15 cellular contexts compared by ENCODE assay signal in the genomic region with DNA sequence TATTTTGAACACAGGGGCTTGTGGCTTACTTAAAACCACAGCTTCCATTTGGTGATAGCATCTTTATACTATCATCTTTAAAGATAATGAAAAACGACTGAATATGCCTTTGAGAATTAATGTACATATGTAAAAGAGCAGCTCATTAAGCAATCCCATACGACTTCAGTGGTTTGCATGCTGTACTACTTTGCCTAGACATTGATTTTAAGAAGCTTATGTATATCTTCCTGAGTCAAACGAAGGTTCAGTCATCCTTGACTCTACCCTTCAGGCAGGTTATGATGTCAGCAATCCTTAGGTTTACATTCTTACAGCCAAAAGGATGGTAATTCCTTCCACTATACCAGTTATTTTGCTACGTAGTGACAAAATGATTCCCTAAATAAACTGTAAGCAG. TPM values are rescaled to one million over a fixed set of nuclear protein-coding genes. Genes with fewer than 3 reads are reported as not detected.
DNase-seq lines count a peak whose midpoint lies in the region; ATAC-seq and TF ChIP-seq lines count a peak whose summit lies in the region.
"Had no signal": no experiment of that assay in that cellular context is flagged by ENCODE, and none has a peak within 500 bp of the region (broad histone marks: within the 10 kb centered on the region; RNA-seq: fewer than 3 reads in every experiment).

No MANE protein-coding gene starts in this region.

- no peak overlapping the region for H2AFZ ChIP-seq in MM.1S (ENCODE audit: low read length)

- H3K4me2 ChIP-seq in MM.1S (ENCODE audit: low read depth, low read length) = no peak overlapping the region

- no peak overlapping the region for H3K9ac ChIP-seq in MM.1S (ENCODE audit: low read length)

- H3K27ac Mint-ChIP-seq in CD4-positive, alpha-beta memory T cell = peak overlapping the region in 4 of 7 donors; percentile 20 to 84 (median 44)
- H3K27ac Mint-ChIP-seq in activated B cell treated with CpG ODN at 0.5 μM for 24 hours (peak overlapping the region; percentile 8), memory B cell (peak overlapping the region; percentile 69)

- POLR2A ChIA-PET in CD4-positive, alpha-beta memory T cell (lab: Charles Lee; ENCODE audit: partially characterized antibody) = interaction anchor here (0.9 to 4.0 kb wide), 4 partner anchors 15 to 127 kb away, joined by 3 to 18 read pairs (median 3); partner anchors contain the start of genes AKAP8 and AKAP8L
- POLR2A ChIA-PET in HEK293 (lab: Yijun Ruan, JAX) (interaction anchor here (1.3 kb wide), 1 partner anchor 9 kb away, joined by 3 read pairs; no protein-coding TSS in a partner anchor), activated B cell treated with CpG ODN at 0.5 μM for 24 hours (lab: Charles Lee) (interaction anchor here (1.4 kb wide), 1 partner anchor 42 kb away, joined by 11 read pairs; no protein-coding TSS in a partner anchor)

- TF ChIP-seq CTCF in HEK293 (tag by site-specific recombination; IDR thresholded peaks at IDR 0.05) (no peak), activated B cell treated with CpG ODN at 0.5 μM for 24 hours (IDR thresholded peaks at IDR 0.05) (no peak), MM.1S (IDR thresholded peaks at IDR 0.05; ENCODE audit: low read length) (no peak)

- no peaks in the 10 kb centered on the region for H3K9me3 Mint-ChIP-seq in CD4-positive, alpha-beta memory T cell
- H3K9me3 Mint-ChIP-seq in activated B cell treated with CpG ODN at 0.5 μM for 24 hours (no peaks in the 10 kb centered on the region), memory B cell (no peaks in the 10 kb centered on the region)
- H3K9me3 Mint-ChIP-seq: neural crest cell had no signal

- peaks cover 45% of the 10 kb centered on the region for H3F3A ChIP-seq in MM.1S (ENCODE audit: insufficient read depth, low read length)

- H4K20me1 ChIP-seq in MM.1S (ENCODE audit: insufficient read depth, low read length) = peaks cover 78% of the 10 kb centered on the region

- no peaks in the 10 kb centered on the region for H3K27me3 Mint-ChIP-seq in CD4-positive, alpha-beta memory T cell
- H3K27me3 Mint-ChIP-seq in activated B cell treated with CpG ODN at 0.5 μM for 24 hours = no peaks in the 10 kb centered on the region
- no peaks in the 10 kb centered on the region for H3K27me3 Mint-ChIP-seq in memory B cell

- no peak overlapping the region for H3K27ac ChIP-seq in CD4-positive, alpha-beta memory T cell (ENCODE audit: low read depth, low read length)
- H3K27ac ChIP-seq in HEK293 (ENCODE audit: extremely low read depth, low read depth, low read length) (no peak overlapping the region), MM.1S (ENCODE audit: low read length) (no peak overlapping the region)

- H3K9me3 ChIP-seq in CD4-positive, alpha-beta memory T cell (ENCODE audit: control insufficient read depth in 1 of 2, low read length in 2 of 2) = no peaks in the 10 kb centered on the region
- no peaks in the 10 kb centered on the region for H3K9me3 ChIP-seq in HEK293 (ENCODE audit: control insufficient read depth, insufficient read depth, low read depth, low read length)
- H3K9me3 ChIP-seq in MM.1S (replicated peaks; ENCODE audit: insufficient read depth, low read length) = no peaks in the 10 kb centered on the region

- intact Hi-C loops in CD4-positive, alpha-beta memory T cell (cut with micrococcal nuclease) = loop anchor here (5.0 kb wide), 1 partner anchor 41 kb away; the partner anchor contains the start of gene BRD4
- intact Hi-C loops in activated B cell treated with CpG ODN at 0.5 μM for 24 hours (cut with micrococcal nuclease) = no loop called here

- H3K79me2 ChIP-seq in MM.1S (ENCODE audit: low read length) = peaks cover 96% of the 10 kb centered on the region

- H3K36me3 Mint-ChIP-seq in CD4-positive, alpha-beta memory T cell = peaks cover 4 to 11% of the 10 kb centered on the region in 2 donors
- H3K36me3 Mint-ChIP-seq in activated B cell treated with CpG ODN at 0.5 μM for 24 hours (ENCODE audit: low read depth) (peaks cover 19% of the 10 kb centered on the region), memory B cell (peaks cover 4% of the 10 kb centered on the region)

- H3K4me1 ChIP-seq in CD4-positive, alpha-beta memory T cell (ENCODE audit: insufficient read depth, low read length) = peaks cover 96% of the 10 kb centered on the region
- H3K4me1 ChIP-seq in HEK293 (ENCODE audit: control insufficient read depth, insufficient read depth, low read length) (peaks cover 57% of the 10 kb centered on the region), MM.1S (ENCODE audit: low read length) (peaks cover 70% of the 10 kb centered on the region)

- DNase-seq in CD4-positive, alpha-beta memory T cell = no peak
- DNase-seq in activated B cell treated with CpG ODN at 0.5 μM for 24 hours (no peak), memory B cell (ENCODE audit: low spot score in 2 of 2) (no peak), MM.1S (no peak)
- DNase-seq: aorta; KG1; NCI-H2081 treated with DMSO at 0.1 percent for 48 hours; NK-92 treated with Interleukin-12 subunit alpha and Interleukin-12 subunit beta, amount 100 ng/mL, for 24 hours had no signal

- peak overlapping the region in 7 of 8 donors; percentile 3 to 87 (median 49) for H3K4me3 Mint-ChIP-seq in CD4-positive, alpha-beta memory T cell
- peak overlapping the region; percentile 2 for H3K4me3 Mint-ChIP-seq in activated B cell treated with CpG ODN at 0.5 μM for 24 hours
- no peak overlapping the region for H3K4me3 Mint-ChIP-seq in memory B cell
- H3K4me3 Mint-ChIP-seq: neural crest cell had no signal

- H3K36me3 ChIP-seq in CD4-positive, alpha-beta memory T cell (ENCODE audit: insufficient read depth, low read length) = no peaks in the 10 kb centered on the region
- peaks cover 0 to 6% of the 10 kb centered on the region in 2 experiments; a peak in 1 of 3 replicates for H3K36me3 ChIP-seq in HEK293 (ENCODE audit: control insufficient read depth in 2 of 2, insufficient read depth in 1 of 2, low read length in 2 of 2)
- no peaks in the 10 kb centered on the region for H3K36me3 ChIP-seq in MM.1S (replicated peaks; ENCODE audit: insufficient read depth, low read length)

- H3K9me2 ChIP-seq in MM.1S (replicated peaks; ENCODE audit: insufficient read depth, low read length) = no peaks in the 10 kb centered on the region

- H3K4me1 Mint-ChIP-seq in CD4-positive, alpha-beta memory T cell = peaks cover 79 to 100% (median 92%) of the 10 kb centered on the region in 4 donors
- peaks cover 96% of the 10 kb centered on the region for H3K4me1 Mint-ChIP-seq in activated B cell treated with CpG ODN at 0.5 μM for 24 hours
- peaks cover 75% of the 10 kb centered on the region for H3K4me1 Mint-ChIP-seq in memory B cell

- H3K27me3 ChIP-seq in CD4-positive, alpha-beta memory T cell (ENCODE audit: insufficient read depth, low read length) = no peaks in the 10 kb centered on the region
- no peaks in the 10 kb centered on the region for H3K27me3 ChIP-seq in MM.1S (replicated peaks; ENCODE audit: insufficient read depth, low read length)

- ATAC-seq in activated B cell treated with CpG ODN at 0.5 μM for 24 hours (ENCODE audit: low read depth) (no peak), memory B cell (ENCODE audit: low read depth) (no peak), HG03135 (IDR thresholded peaks at IDR 0.05; ENCODE audit: unreplicated experiment) (no peak), HG03196 (IDR thresholded peaks at IDR 0.05; ENCODE audit: unreplicated experiment) (no peak), GM18909 (IDR thresholded peaks at IDR 0.05; ENCODE audit: poor library complexity, unreplicated experiment) (no peak)

- H3K4me3 ChIP-seq in CD4-positive, alpha-beta memory T cell (ENCODE audit: low read length in 2 of 2) = peak overlapping the region in 1 of 2 donors; percentile 25
- H3K4me3 ChIP-seq in HEK293 (ENCODE audit: low read depth, low read length) = no peak overlapping the region
- H3K4me3 ChIP-seq in MM.1S (ENCODE audit: low read length) = no peak overlapping the region

- CTCF ChIA-PET in CD4-positive, alpha-beta memory T cell (lab: Charles Lee; ENCODE audit: partially characterized antibody) = interaction anchor here (1.1 kb wide), 1 partner anchor 9 kb away, joined by 3 read pairs; no protein-coding TSS in a partner anchor
- CTCF ChIA-PET in HEK293 (lab: Yijun Ruan, JAX) = interaction anchor here (0.9 to 1.2 kb wide), 3 partner anchors 9 to 264 kb away, joined by 3 to 6 read pairs (median 3); no protein-coding TSS in a partner anchor
- CTCF ChIA-PET in activated B cell treated with CpG ODN at 0.5 μM for 24 hours (lab: Charles Lee) = interaction anchor here (1.4 kb wide), 1 partner anchor 33 kb away, joined by 4 read pairs; no protein-coding TSS in a partner anchor

TF ChIP-seq in HEK293, 187 proteins besides CTCF, POLR2A, EP300 and RAD21:
- TF ChIP-seq ZNF629 (tag by site-specific recombination; IDR thresholded peaks at IDR 0.05) (peak; percentile 69), ZNF24 (tag by site-specific recombination; IDR thresholded peaks at IDR 0.05) (no peak)

RNA-seq across cellular contexts. Expression of gene BRD4, which starts 40.7 kb away (rescaled TPM):
- 100 to 1,000 TPM; 149 to 152 TPM for total RNA-seq in CD4-positive, alpha-beta memory T cell
- polyA plus RNA-seq in CD4-positive, alpha-beta memory T cell = 10 to 100 TPM in 1 of 2 donors, 1 to 10 TPM in 1; 4.2 to 48.2 TPM
- 144 and 164 TPM in 2 replicates for total RNA-seq in activated B cell treated with CpG ODN at 0.5 μM for 24 hours

RNA-seq across cellular contexts. Expression of gene EPHX3, which starts 59.4 kb away (rescaled TPM):
- under 1 TPM in 1 of 2 experiments, not detected in 1; 0.29 TPM for total RNA-seq in CD4-positive, alpha-beta memory T cell
- not detected for polyA plus RNA-seq in CD4-positive, alpha-beta memory T cell
- not detected in 2 replicates for total RNA-seq in activated B cell treated with CpG ODN at 0.5 μM for 24 hours
- total RNA-seq: T-helper 1 cell treated with Interleukin-12 subunit alpha and Interleukin-12 subunit beta and Interleukin-4 antibody, amounts not matched to agents 30 ng/mL and 1 ng/mL, for 36 hours; temporal lobe had no signal

Comparison
In these comparisons a context has a peak if more than half of its experiments do, and no peak if none do; other contexts are left out.
1. H3K27ac Mint-ChIP-seq: peak in every context shown above with its lines; median percentile 69 in memory B cell; 44 in CD4-positive, alpha-beta memory T cell; 8 in activated B cell treated with CpG ODN at 0.5 μM for 24 hours.